20 cellular contexts compared by ENCODE assay signal in the genomic region with DNA sequence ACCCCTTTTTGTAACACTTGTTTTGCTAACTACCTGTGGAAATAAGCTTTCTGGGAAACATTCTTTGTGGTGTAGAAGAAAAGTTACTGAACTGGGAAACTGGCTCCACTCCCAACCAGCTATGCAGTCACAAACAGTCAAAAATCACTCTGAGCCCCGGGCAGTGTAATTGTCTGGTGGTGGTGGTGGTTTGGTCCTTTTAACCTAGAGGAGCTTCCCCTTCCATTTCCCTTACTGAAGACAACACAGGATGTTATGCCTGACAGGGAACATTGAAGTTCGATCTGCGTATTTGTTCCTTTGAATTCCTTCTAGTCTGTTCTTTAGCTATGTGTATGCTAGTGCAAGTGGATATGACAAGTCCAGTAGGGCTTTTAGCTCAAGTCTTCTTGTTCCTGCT.
"Had no signal": no experiment of that assay in that cellular context is flagged by ENCODE, and none has a peak within 500 bp of the region (broad histone marks: within the 10 kb centered on the region; RNA-seq: fewer than 3 reads in every experiment).

No MANE protein-coding gene starts in this region.

- ATAC-seq: effector memory CD8-positive, alpha-beta T cell; naive thymus-derived CD4-positive, alpha-beta T cell; stimulated activated naive CD8-positive, alpha-beta T cell treated with anti-CD3 and anti-CD28 coated beads, Interleukin-15, Interleukin-2, amounts not matched to agents 100 U/mL and 50 U/mL, for 24 hours; upper lobe of right lung had no signal

- H3K36me3 Mint-ChIP-seq: naive thymus-derived CD4-positive, alpha-beta T cell; stimulated activated effector memory CD8-positive, alpha-beta T cell treated with anti-CD3 and anti-CD28 coated beads, Interleukin-12 subunit alpha, Interleukin-12 subunit beta, amount 100 ng/mL, for 72 hours had no signal

- H3K27ac Mint-ChIP-seq: dendritic cell treated with granulocyte-macrophage colony-stimulating factor and Interleukin-4, amounts not matched to agents 40 ng/mL and 50 ng/mL, for 4 days; effector memory CD8-positive, alpha-beta T cell; naive thymus-derived CD4-positive, alpha-beta T cell; nephron progenitor cell; stimulated activated effector memory CD8-positive, alpha-beta T cell treated with anti-CD3 and anti-CD28 coated beads, Interleukin-12 subunit alpha, Interleukin-12 subunit beta, amount 100 ng/mL, for 72 hours had no signal

- H3K27me3 ChIP-seq: right lobe of liver, vagina had no signal

- H3K4me3 ChIP-seq: hepatocyte, prostate gland, right lobe of liver, suprapubic skin, tibial artery, upper lobe of right lung, vagina had no signal

- H3K4me1 ChIP-seq: foreskin keratinocyte, parathyroid adenoma, prostate gland, right lobe of liver, suprapubic skin, tibial artery, upper lobe of right lung, vagina had no signal

- H3K9me3 Mint-ChIP-seq: dendritic cell treated with granulocyte-macrophage colony-stimulating factor and Interleukin-4, amounts not matched to agents 40 ng/mL and 50 ng/mL, for 4 days; effector memory CD8-positive, alpha-beta T cell; naive thymus-derived CD4-positive, alpha-beta T cell; nephron progenitor cell; stimulated activated effector memory CD8-positive, alpha-beta T cell treated with anti-CD3 and anti-CD28 coated beads, Interleukin-12 subunit alpha, Interleukin-12 subunit beta, amount 100 ng/mL, for 72 hours had no signal

- DNase-seq: effector memory CD8-positive, alpha-beta T cell; head of caudate nucleus; kidney glomerular epithelial cell; naive thymus-derived CD4-positive, alpha-beta T cell; nephron progenitor cell; retina; right lobe of liver; stimulated activated CD4-positive, alpha-beta T cell treated with anti-CD3 and anti-CD28 coated beads, Interleukin-4, amount 100 ng/mL, for 1 hour; stimulated activated CD8-positive, alpha-beta memory T cell treated with anti-CD3 and anti-CD28 coated beads, Interleukin-4, amount 100 ng/mL, for 48 hours; stimulated activated naive CD8-positive, alpha-beta T cell treated with anti-CD3 and anti-CD28 coated beads, Interleukin-15, Interleukin-2, amounts not matched to agents 100 U/mL and 50 U/mL, for 24 hours; tibial artery; upper lobe of right lung had no signal

- H3K4me1 Mint-ChIP-seq: naive thymus-derived CD4-positive, alpha-beta T cell; nephron progenitor cell; stimulated activated effector memory CD8-positive, alpha-beta T cell treated with anti-CD3 and anti-CD28 coated beads, Interleukin-12 subunit alpha, Interleukin-12 subunit beta, amount 100 ng/mL, for 72 hours had no signal

- H3K9me3 ChIP-seq: prostate gland, right lobe of liver, suprapubic skin, tibial artery, upper lobe of right lung, vagina had no signal

- H3K36me3 ChIP-seq: prostate gland, right lobe of liver, suprapubic skin, tibial artery, upper lobe of right lung, vagina had no signal

- H3K4me3 Mint-ChIP-seq: dendritic cell treated with granulocyte-macrophage colony-stimulating factor and Interleukin-4, amounts not matched to agents 40 ng/mL and 50 ng/mL, for 4 days; effector memory CD8-positive, alpha-beta T cell; naive thymus-derived CD4-positive, alpha-beta T cell; nephron progenitor cell; stimulated activated effector memory CD8-positive, alpha-beta T cell treated with anti-CD3 and anti-CD28 coated beads, Interleukin-12 subunit alpha, Interleukin-12 subunit beta, amount 100 ng/mL, for 72 hours had no signal

- H3K27ac ChIP-seq: foreskin keratinocyte, hepatocyte, parathyroid adenoma, prostate gland, right lobe of liver, suprapubic skin, tibial artery, upper lobe of right lung, vagina had no signal
